19 cellular contexts compared by ENCODE assay signal in the genomic region with DNA sequence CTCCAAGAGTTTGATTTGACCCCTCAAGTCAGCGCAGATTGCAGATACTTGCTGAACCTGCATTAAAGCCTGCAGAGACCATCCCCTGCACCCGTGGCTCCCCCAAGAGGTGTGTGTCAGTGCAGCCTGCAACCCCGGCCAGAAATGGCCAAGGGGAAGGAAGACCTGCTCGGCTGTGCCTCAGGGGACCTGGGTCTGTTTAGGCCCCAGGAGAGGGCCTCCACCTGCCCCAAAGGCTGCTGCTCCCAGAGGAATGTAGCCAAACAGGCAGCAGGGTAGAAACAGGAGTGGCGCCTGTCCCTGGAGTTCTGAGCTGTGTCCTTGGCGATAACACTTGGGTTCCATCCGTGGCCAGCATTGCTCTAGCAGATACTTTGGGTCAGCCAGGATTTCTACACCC. TPM values are rescaled to one million over a fixed set of nuclear protein-coding genes. Genes with fewer than 3 reads are reported as not detected.
DNase-seq lines count a peak whose midpoint lies in the region; ATAC-seq and TF ChIP-seq lines count a peak whose summit lies in the region.
"Had no signal": no experiment of that assay in that cellular context is flagged by ENCODE, and none has a peak within 500 bp of the region (broad histone marks: within the 10 kb centered on the region; RNA-seq: fewer than 3 reads in every experiment).

No MANE protein-coding gene starts in this region.

- H3K4me1 ChIP-seq in BLaER1 treated with 17β-estradiol and CSF1 and Interleukin-3, amounts not matched to agents 10 nM and 100 nM, result peaks cover 26 to 77% (median 59%) of the 10 kb centered on the region in 10 experiments
- peaks cover 0 to 25% (median 13%) of the 10 kb centered on the region in 6 donors for H3K4me1 ChIP-seq in spleen
- H3K4me1 ChIP-seq: Caco-2 had no signal

- DNase-seq in ELF-1 (ENCODE audit: low read depth, low spot score), result peak; percentile 53
- DNase-seq in left lobe of liver (ENCODE audit: low spot score), result no peak
- peak; percentile 62 for DNase-seq in spleen
- no peak for DNase-seq in naive thymus-derived CD8-positive, alpha-beta T cell
- no peak for DNase-seq in CD4-positive, alpha-beta T cell
- DNase-seq in activated CD8-positive, alpha-beta T cell treated with anti-CD3 and anti-CD28 coated beads, Interleukin-2, amount 10 ng/mL, durations not matched to agents 7 days and 5 days, result no peak
- no peak for DNase-seq in stimulated activated naive CD4-positive, alpha-beta T cell (lab: John Stamatoyannopoulos, UW)
- DNase-seq: Caco-2; CD8-positive, alpha-beta T cell; DMS153; DND-41; GDM1; GM23248; H9 had no signal

- POLR2A ChIA-PET in naive thymus-derived CD8-positive, alpha-beta T cell (lab: Charles Lee), result interaction anchor here (1.0 to 8.8 kb wide), 3 partner anchors 8 to 54 kb away, joined by 3 to 140 read pairs (median 6); a partner anchor contains a TSS
- POLR2A ChIA-PET in CD4-positive, alpha-beta T cell (lab: Charles Lee), result interaction anchor here (1.1 to 1.2 kb wide), 2 partner anchors 54 to 67 kb away, joined by 3 to 4 read pairs; no protein-coding TSS in a partner anchor
- POLR2A ChIA-PET in activated CD8-positive, alpha-beta T cell treated with anti-CD3 and anti-CD28 coated beads, Interleukin-2, amount 10 ng/mL, durations not matched to agents 7 days and 5 days (lab: Charles Lee), result interaction anchor here (2.1 kb wide), 1 partner anchor 8 kb away, joined by 14 read pairs; a partner anchor contains a TSS

- peaks cover 3 to 70% (median 29%) of the 10 kb centered on the region in 3 donors for H3K36me3 Mint-ChIP-seq in naive thymus-derived CD8-positive, alpha-beta T cell
- peaks cover 73% of the 10 kb centered on the region for H3K36me3 Mint-ChIP-seq in CD4-positive, alpha-beta T cell (ENCODE audit: low read depth)
- H3K36me3 Mint-ChIP-seq in activated CD8-positive, alpha-beta T cell treated with anti-CD3 and anti-CD28 coated beads, Interleukin-2, amount 10 ng/mL, durations not matched to agents 7 days and 5 days (ENCODE audit: low read depth), result peaks cover 57% of the 10 kb centered on the region

- H3K9ac ChIP-seq in BLaER1 treated with 17β-estradiol and CSF1 and Interleukin-3, amounts not matched to agents 10 nM and 100 nM, result peak overlapping the region in 4 of 11 experiments; percentile 0 to 41 (median 34); a peak in 5 of 22 replicates
- H3K9ac ChIP-seq: GM23248 had no signal

- CTCF ChIA-PET in CD4-positive, alpha-beta T cell (lab: Charles Lee), result no interaction called here
- CTCF ChIA-PET in activated CD8-positive, alpha-beta T cell treated with anti-CD3 and anti-CD28 coated beads, Interleukin-2, amount 10 ng/mL, durations not matched to agents 7 days and 5 days (lab: Charles Lee), result interaction anchor here (0.9 to 10.9 kb wide), 6 partner anchors 10 to 102 kb away, joined by 3 to 204 read pairs (median 4); a partner anchor contains a TSS

- no peak overlapping the region for H3K4me3 ChIP-seq in BLaER1 treated with 17β-estradiol and CSF1 and Interleukin-3, amounts not matched to agents 10 nM and 100 nM
- no peak overlapping the region for H3K4me3 ChIP-seq in spleen
- H3K4me3 ChIP-seq: GM12878, GM23248 had no signal

- H4K20me1 ChIP-seq in BLaER1 treated with 17β-estradiol and CSF1 and Interleukin-3, amounts not matched to agents 10 nM and 100 nM, result peaks cover 0 to 28% (median 0%) of the 10 kb centered on the region in 11 experiments; a peak in 6 of 22 replicates

- TF ChIP-seq CTCF in spleen (IDR thresholded peaks at IDR 0.05 in 8 of 11, conservative IDR thresholded peaks at IDR 0.05 in 3 of 11), result no peak
- TF ChIP-seq CTCF in CD4-positive, alpha-beta T cell (IDR thresholded peaks at IDR 0.05), result no peak

- H3K27me3 Mint-ChIP-seq in naive thymus-derived CD8-positive, alpha-beta T cell, result no peaks in the 10 kb centered on the region
- no peaks in the 10 kb centered on the region for H3K27me3 Mint-ChIP-seq in CD4-positive, alpha-beta T cell
- no peaks in the 10 kb centered on the region for H3K27me3 Mint-ChIP-seq in activated CD8-positive, alpha-beta T cell treated with anti-CD3 and anti-CD28 coated beads, Interleukin-2, amount 10 ng/mL, durations not matched to agents 7 days and 5 days (ENCODE audit: low read depth)

- H3K4me1 Mint-ChIP-seq in naive thymus-derived CD8-positive, alpha-beta T cell, result peaks cover 10 to 25% (median 18%) of the 10 kb centered on the region in 4 donors
- peaks cover 9% of the 10 kb centered on the region for H3K4me1 Mint-ChIP-seq in CD4-positive, alpha-beta T cell (ENCODE audit: low read depth)
- H3K4me1 Mint-ChIP-seq in activated CD8-positive, alpha-beta T cell treated with anti-CD3 and anti-CD28 coated beads, Interleukin-2, amount 10 ng/mL, durations not matched to agents 7 days and 5 days (ENCODE audit: low read depth), result peaks cover 15% of the 10 kb centered on the region

- no peak overlapping the region for H3K27ac ChIP-seq in BLaER1 treated with 17β-estradiol and CSF1 and Interleukin-3, amounts not matched to agents 10 nM and 100 nM
- H3K27ac ChIP-seq in spleen, result no peak overlapping the region
- H3K27ac ChIP-seq in CD4-positive, alpha-beta T cell (ENCODE audit: low read depth, low read length), result no peak overlapping the region
- H3K27ac ChIP-seq: GM23248 had no signal

- no peaks in the 10 kb centered on the region for H3K9me3 Mint-ChIP-seq in naive thymus-derived CD8-positive, alpha-beta T cell
- H3K9me3 Mint-ChIP-seq in CD4-positive, alpha-beta T cell, result no peaks in the 10 kb centered on the region
- H3K9me3 Mint-ChIP-seq in activated CD8-positive, alpha-beta T cell treated with anti-CD3 and anti-CD28 coated beads, Interleukin-2, amount 10 ng/mL, durations not matched to agents 7 days and 5 days (ENCODE audit: insufficient read depth), result no peaks in the 10 kb centered on the region
- H3K9me3 Mint-ChIP-seq: CD14-positive monocyte; CD8-positive, alpha-beta T cell; H9 had no signal

- H3K9me3 ChIP-seq in BLaER1 treated with 17β-estradiol and CSF1 and Interleukin-3, amounts not matched to agents 10 nM and 100 nM (replicated peaks in 1 of 11), result no peaks in the 10 kb centered on the region
- H3K9me3 ChIP-seq in spleen, result no peaks in the 10 kb centered on the region
- H3K9me3 ChIP-seq in CD4-positive, alpha-beta T cell (ENCODE audit: control insufficient read depth, low read length), result no peaks in the 10 kb centered on the region
- H3K9me3 ChIP-seq: Caco-2 had no signal

- H3K27ac Mint-ChIP-seq in naive thymus-derived CD8-positive, alpha-beta T cell, result no peak overlapping the region
- H3K27ac Mint-ChIP-seq in CD4-positive, alpha-beta T cell, result no peak overlapping the region
- H3K27ac Mint-ChIP-seq in activated CD8-positive, alpha-beta T cell treated with anti-CD3 and anti-CD28 coated beads, Interleukin-2, amount 10 ng/mL, durations not matched to agents 7 days and 5 days, result no peak overlapping the region
- H3K27ac Mint-ChIP-seq: CD14-positive monocyte; CD8-positive, alpha-beta T cell; H9 had no signal

- H3K27me3 ChIP-seq in BLaER1 treated with 17β-estradiol and CSF1 and Interleukin-3, amounts not matched to agents 10 nM and 100 nM, result no peaks in the 10 kb centered on the region
- no peaks in the 10 kb centered on the region for H3K27me3 ChIP-seq in spleen (replicated peaks in 1 of 7)
- H3K27me3 ChIP-seq in CD4-positive, alpha-beta T cell (ENCODE audit: control insufficient read depth, insufficient read depth, low read length), result no peaks in the 10 kb centered on the region

- peak overlapping the region in 7 of 11 experiments; percentile 31 to 76 (median 67); a peak in 14 of 22 replicates for H3K4me2 ChIP-seq in BLaER1 treated with 17β-estradiol and CSF1 and Interleukin-3, amounts not matched to agents 10 nM and 100 nM

- ATAC-seq in left lobe of liver, result peak; percentile 12
- no peak for ATAC-seq in naive thymus-derived CD8-positive, alpha-beta T cell
- no peak for ATAC-seq in CD4-positive, alpha-beta T cell (ENCODE audit: poor library complexity)
- no peak for ATAC-seq in activated CD8-positive, alpha-beta T cell treated with anti-CD3 and anti-CD28 coated beads, Interleukin-2, amount 10 ng/mL, durations not matched to agents 7 days and 5 days
- ATAC-seq: CD8-positive, alpha-beta T cell; GM12878; HCT116 had no signal

- H3K4me3 Mint-ChIP-seq in naive thymus-derived CD8-positive, alpha-beta T cell, result no peak overlapping the region
- H3K4me3 Mint-ChIP-seq in CD4-positive, alpha-beta T cell, result no peak overlapping the region
- no peak overlapping the region for H3K4me3 Mint-ChIP-seq in activated CD8-positive, alpha-beta T cell treated with anti-CD3 and anti-CD28 coated beads, Interleukin-2, amount 10 ng/mL, durations not matched to agents 7 days and 5 days
- H3K4me3 Mint-ChIP-seq: CD14-positive monocyte; CD8-positive, alpha-beta T cell; H9 had no signal

- WGBS in spleen, 5 donors, result 83 to 98% (median 88%) methylated on average over 7 of the region's 7 CpGs

- H3K36me3 ChIP-seq in BLaER1 treated with 17β-estradiol and CSF1 and Interleukin-3, amounts not matched to agents 10 nM and 100 nM, result peaks cover 56 to 76% (median 71%) of the 10 kb centered on the region in 11 experiments
- peaks cover 11 to 83% (median 71%) of the 10 kb centered on the region in 6 donors for H3K36me3 ChIP-seq in spleen

- intact Hi-C loops in spleen (cut with DNase I; ENCODE audit: low total_unique reads), result loop anchor here (10.0 kb wide), 1 partner anchor 51 kb away; a partner anchor contains a TSS
- intact Hi-C loops in CD4-positive, alpha-beta T cell (cut with DNase I, micrococcal nuclease), result loop anchor here in 1 of 2 experiments (10.0 kb wide), 1 partner anchor 261 kb away; no protein-coding TSS in a partner anchor

- TF ChIP-seq POLR2A in spleen (IDR thresholded peaks at IDR 0.05), result no peak

RNA-seq across cellular contexts. Expression of a gene that starts 8.0 kb away (rescaled TPM):
- total RNA-seq in left lobe of liver (35.2 TPM), spleen (10 to 100 TPM; 49.3 to 73.1 (median 60.7) TPM)
- polyA plus RNA-seq in spleen, result 10 to 100 TPM; 54.5 to 69.1 (median 68.8) TPM
- 10 to 100 TPM; 67.5 to 67.9 TPM for total RNA-seq in naive thymus-derived CD8-positive, alpha-beta T cell
- polyA plus RNA-seq in naive thymus-derived CD8-positive, alpha-beta T cell, result 100 to 1,000 TPM; 125 to 130 (median 127) TPM
- total RNA-seq in CD4-positive, alpha-beta T cell, result 10 to 100 TPM; 40.5 to 42.0 TPM
- total RNA-seq in activated CD8-positive, alpha-beta T cell treated with anti-CD3 and anti-CD28 coated beads, Interleukin-2, amount 10 ng/mL, durations not matched to agents 7 days and 5 days, result 100 to 1,000 TPM; 101 to 103 TPM

RNA-seq across cellular contexts. Expression of a gene that starts 51.2 kb away (rescaled TPM):
- 11.3 TPM for total RNA-seq in left lobe of liver
- 10 to 100 TPM; 12.4 to 28.0 (median 18.5) TPM for total RNA-seq in spleen
- polyA plus RNA-seq in spleen, result 10 to 100 TPM in 2 of 3 donors, 1 to 10 TPM in 1; 9.7 to 18.6 (median 10.7) TPM
- total RNA-seq in naive thymus-derived CD8-positive, alpha-beta T cell, result 10 to 100 TPM; 18.0 to 19.8 TPM
- polyA plus RNA-seq in naive thymus-derived CD8-positive, alpha-beta T cell, result 10 to 100 TPM in 2 of 3 donors, 1 to 10 TPM in 1; 3.8 to 19.7 (median 15.5) TPM
- total RNA-seq in CD4-positive, alpha-beta T cell, result 10 to 100 TPM; 37.5 to 41.0 TPM
- total RNA-seq in activated CD8-positive, alpha-beta T cell treated with anti-CD3 and anti-CD28 coated beads, Interleukin-2, amount 10 ng/mL, durations not matched to agents 7 days and 5 days, result 10 to 100 TPM; 46.0 to 47.7 TPM
- total RNA-seq: A673 had no signal

Comparison
In these comparisons a context has a peak if more than half of its experiments do, and no peak if none do; other contexts are left out.
1. DNase-seq: peak in ELF-1 (single experiment) and spleen (single experiment); none in left lobe of liver (single experiment), naive thymus-derived CD8-positive, alpha-beta T cell (0 of 10), CD4-positive, alpha-beta T cell (0 of 10), activated CD8-positive, alpha-beta T cell treated with anti-CD3 and anti-CD28 coated beads, Interleukin-2, amount 10 ng/mL, durations not matched to agents 7 days and 5 days (single experiment) and stimulated activated naive CD4-positive, alpha-beta T cell (0 of 6).